Comparison of ENCODE assay signal across 9 cellular contexts in genomic region chr19:38049105-38049649, GRCh38.
DNase-seq lines count a peak whose midpoint lies in the region; ATAC-seq, FAIRE-seq and TF ChIP-seq lines count a peak whose summit lies in the region.
"Had no signal": no experiment of that assay in that cellular context is flagged by ENCODE, and none has a peak within 500 bp of the region (broad histone marks: within the 10 kb centered on the region; RNA-seq: fewer than 3 reads in every experiment).

No MANE protein-coding gene starts in this region.

- H3K4ac ChIP-seq in trophoblast cell (ENCODE audit: low read depth, low read length): no peak overlapping the region

- H3K18ac ChIP-seq in trophoblast cell (ENCODE audit: low read length): no peak overlapping the region

- no peak overlapping the region for H4K12ac ChIP-seq in trophoblast cell (ENCODE audit: low read depth, low read length)

- no peaks in the 10 kb centered on the region for H3K4me1 ChIP-seq in pancreas
- no peaks in the 10 kb centered on the region for H3K4me1 ChIP-seq in trophoblast cell (ENCODE audit: control insufficient read depth in 1 of 2, insufficient read depth in 2 of 2, low read length in 2 of 2)

- H3K36me3 Mint-ChIP-seq in activated T-cell treated with anti-CD3 and anti-CD28 coated beads, Interleukin-2, amount 50 U/mL, for 4 hours (ENCODE audit: insufficient read depth): no peaks in the 10 kb centered on the region

- no peak overlapping the region for H4K91ac ChIP-seq in trophoblast cell (ENCODE audit: low read depth, low read length)

- H3K36me3 ChIP-seq in pancreas: no peaks in the 10 kb centered on the region
- H3K36me3 ChIP-seq in trophoblast cell (ENCODE audit: control insufficient read depth in 1 of 2, insufficient read depth in 2 of 2, low read length in 2 of 2): no peaks in the 10 kb centered on the region

- peak overlapping the region; percentile 44; the same call in 1 of the 2 replicates for H3K4me3 ChIP-seq in GM08714 (ENCODE audit: low read length)
- H3K4me3 ChIP-seq in pancreas: no peak overlapping the region
- no peak overlapping the region for H3K4me3 ChIP-seq in trophoblast cell (ENCODE audit: low read depth, low read length)

- H2BK120ac ChIP-seq in trophoblast cell (ENCODE audit: insufficient read depth, low read length, poor library complexity): no peak overlapping the region

- TF ChIP-seq CTCF in pancreas (IDR thresholded peaks at IDR 0.05): no peak

- no peak overlapping the region for H2AFZ ChIP-seq in trophoblast cell (ENCODE audit: insufficient read depth, low read length, poor library complexity)

- H3K79me2 ChIP-seq in trophoblast cell (ENCODE audit: control insufficient read depth, insufficient read depth, low read length, poor library complexity): no peaks in the 10 kb centered on the region

- H2AK5ac ChIP-seq in trophoblast cell (ENCODE audit: low read length): no peak overlapping the region

- H2BK12ac ChIP-seq in trophoblast cell (ENCODE audit: low read length): no peak overlapping the region

- no peak for FAIRE-seq in pancreas (lab: Jason Lieb, UNC)

- H3K9me3 ChIP-seq in pancreas: no peaks in the 10 kb centered on the region
- no peaks in the 10 kb centered on the region for H3K9me3 ChIP-seq in trophoblast cell (ENCODE audit: insufficient read depth, low read depth, low read length)

- ATAC-seq in GM21723 (IDR thresholded peaks at IDR 0.05; ENCODE audit: unreplicated experiment): peak; percentile 45
- ATAC-seq in activated T-cell treated with anti-CD3 and anti-CD28 coated beads, Interleukin-2, amount 50 U/mL, for 4 hours: peak; percentile 95 to 96
- peak in 3 of 4 donors; percentile 32 to 44 (median 33) for ATAC-seq in pancreas

- H2BK5ac ChIP-seq in trophoblast cell (ENCODE audit: low read depth, low read length, poor library complexity): no peak overlapping the region

- H3K27me3 ChIP-seq in pancreas: no peaks in the 10 kb centered on the region
- H3K27me3 ChIP-seq in trophoblast cell (ENCODE audit: insufficient read depth, low read length): no peaks in the 10 kb centered on the region

- H3K9ac ChIP-seq in trophoblast cell (ENCODE audit: low read length): no peak overlapping the region
- H3K9ac ChIP-seq: KMS-11 had no signal

- 81 to 89% methylated on average over 10 of the region's 10 CpGs for WGBS in pancreas, 2 donors
- WGBS in trophoblast cell (ENCODE audit: extremely low coverage, insufficient coverage, insufficient read length): no CpG with 5 or more reads among the region's 10 CpGs

- H4K8ac ChIP-seq in trophoblast cell (ENCODE audit: low read depth, low read length): no peak overlapping the region

- peak overlapping the region in 2 of 4 donors; percentile 27 to 41 for H3K27ac ChIP-seq in pancreas
- no peak overlapping the region for H3K27ac ChIP-seq in trophoblast cell (ENCODE audit: low read depth, low read length)

- no peak overlapping the region for H3K23ac ChIP-seq in trophoblast cell (ENCODE audit: low read length)

- H3K27me3 Mint-ChIP-seq in activated T-cell treated with anti-CD3 and anti-CD28 coated beads, Interleukin-2, amount 50 U/mL, for 4 hours (ENCODE audit: low read depth): no peaks in the 10 kb centered on the region

- no peaks in the 10 kb centered on the region for H3K79me1 ChIP-seq in trophoblast cell (ENCODE audit: low read length)

- DNase-seq in MV-4-11 (lab: John Stamatoyannopoulos, UW): peak; percentile 99
- DNase-seq in activated T-cell treated with anti-CD3 and anti-CD28 coated beads, Interleukin-2, amount 50 U/mL, for 4 hours: peak; percentile 45
- DNase-seq in pancreas: no peak
- DNase-seq in trophoblast cell: no peak
- no peak for DNase-seq in DMS79 treated with DMSO at 0.1 percent for 48 hours (lab: John Stamatoyannopoulos, UW)
- DNase-seq in Ammon's horn (ENCODE audit: low spot score): no peak

- intact Hi-C loops in pancreas (cut with DNase I): no loop called here

- no peak overlapping the region for H3K14ac ChIP-seq in trophoblast cell (ENCODE audit: low read length)

- H3K4me3 Mint-ChIP-seq in activated T-cell treated with anti-CD3 and anti-CD28 coated beads, Interleukin-2, amount 50 U/mL, for 4 hours: peak overlapping the region; percentile 72

- no peaks in the 10 kb centered on the region for H3K9me3 Mint-ChIP-seq in activated T-cell treated with anti-CD3 and anti-CD28 coated beads, Interleukin-2, amount 50 U/mL, for 4 hours

- no peak overlapping the region for H3K4me2 ChIP-seq in trophoblast cell (ENCODE audit: low read length)
- H3K4me2 ChIP-seq: KMS-11 had no signal

- H3K4me1 Mint-ChIP-seq in activated T-cell treated with anti-CD3 and anti-CD28 coated beads, Interleukin-2, amount 50 U/mL, for 4 hours (ENCODE audit: low read depth): peaks cover 50% of the 10 kb centered on the region

Comparison
In these comparisons a context has a peak if more than half of its experiments do, and no peak if none do; other contexts are left out.
1. ATAC-seq: peak in every context shown above with its lines; median percentile 96 in activated T-cell treated with anti-CD3 and anti-CD28 coated beads, Interleukin-2, amount 50 U/mL, for 4 hours; 45 in GM21723; 33 in pancreas.
2. DNase-seq: peak in MV-4-11 (single experiment) and activated T-cell treated with anti-CD3 and anti-CD28 coated beads, Interleukin-2, amount 50 U/mL, for 4 hours (single experiment); none in pancreas (0 of 6), trophoblast cell (0 of 2), DMS79 treated with DMSO at 0.1 percent for 48 hours (single experiment) and Ammon's horn (single experiment).